1 cellular context compared by ENCODE assay signal in genomic region chr19:45584332-45585157, GRCh38.
A peak's percentile ranks its signal among the peaks of the same experiment; 100 is the strongest.
TF ChIP-seq lines count a peak whose summit lies in the region.

Gene OPA3 (minus strand): TSS chr19:45584802. CDS start chr19:45584764, 38 bp downstream.

TF ChIP-seq in K562, 482 proteins besides CTCF, POLR2A, EP300 and RAD21 (continued from another document and continues in another):
- TF ChIP-seq, protein P1, sequence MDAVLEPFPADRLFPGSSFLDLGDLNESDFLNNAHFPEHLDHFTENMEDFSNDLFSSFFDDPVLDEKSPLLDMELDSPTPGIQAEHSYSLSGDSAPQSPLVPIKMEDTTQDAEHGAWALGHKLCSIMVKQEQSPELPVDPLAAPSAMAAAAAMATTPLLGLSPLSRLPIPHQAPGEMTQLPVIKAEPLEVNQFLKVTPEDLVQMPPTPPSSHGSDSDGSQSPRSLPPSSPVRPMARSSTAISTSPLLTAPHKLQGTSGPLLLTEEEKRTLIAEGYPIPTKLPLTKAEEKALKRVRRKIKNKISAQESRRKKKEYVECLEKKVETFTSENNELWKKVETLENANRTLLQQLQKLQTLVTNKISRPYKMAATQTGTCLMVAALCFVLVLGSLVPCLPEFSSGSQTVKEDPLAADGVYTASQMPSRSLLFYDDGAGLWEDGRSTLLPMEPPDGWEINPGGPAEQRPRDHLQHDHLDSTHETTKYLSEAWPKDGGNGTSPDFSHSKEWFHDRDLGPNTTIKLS (IDR thresholded peaks at IDR 0.05; ENCODE audit: borderline replicate concordance, low read depth), result peak; percentile 62; the same call in 1 of the 2 replicates
- TF ChIP-seq ATF1 (CRISPR knock-in tag; IDR thresholded peaks at IDR 0.05), result peak; percentile 87
- TF ChIP-seq ATF1 (tag; IDR thresholded peaks at IDR 0.05), result peak; percentile 100
- TF ChIP-seq ZNF24 (IDR thresholded peaks at IDR 0.05), result no peak
- no peak for TF ChIP-seq PHTF2 (CRISPR knock-in tag; IDR thresholded peaks at IDR 0.05)
- TF ChIP-seq GATAD2A (IDR thresholded peaks at IDR 0.05), result no peak
- TF ChIP-seq TBP (optimal IDR thresholded peaks at IDR 0.05; ENCODE audit: low read depth, low read length), result peak; percentile 84
- peak in 1 of 2 experiments; percentile 73; a peak in 1 of 4 replicates for TF ChIP-seq ZNF639 (CRISPR knock-in tag; conservative IDR thresholded peaks at IDR 0.05 in 1 of 2, IDR thresholded peaks at IDR 0.05 in 1 of 2)
- TF ChIP-seq MXI1 (IDR thresholded peaks at IDR 0.05; ENCODE audit: low read depth, low read length), result no peak; the same call in 1 of the 2 replicates
- no peak for TF ChIP-seq ZNF3 (CRISPR knock-in tag; IDR thresholded peaks at IDR 0.05)
- no peak for TF ChIP-seq ZNF780A (CRISPR knock-in tag; IDR thresholded peaks at IDR 0.05)
- no peak for TF ChIP-seq SRSF1 (IDR thresholded peaks at IDR 0.05; ENCODE audit: low read depth, low read length)
- TF ChIP-seq FOXP1 (CRISPR knock-in tag; IDR thresholded peaks at IDR 0.05), result no peak
- peak; percentile 50 for TF ChIP-seq PHF20 (IDR thresholded peaks at IDR 0.05; ENCODE audit: partially characterized antibody)
- no peak for TF ChIP-seq FUS (optimal IDR thresholded peaks at IDR 0.05; ENCODE audit: low read depth, low read length)
- peak; percentile 88 for TF ChIP-seq SP2 (IDR thresholded peaks at IDR 0.05; ENCODE audit: extremely low read depth, low read depth, low read length, poor library complexity, severe bottlenecking)
- TF ChIP-seq, protein P2, sequence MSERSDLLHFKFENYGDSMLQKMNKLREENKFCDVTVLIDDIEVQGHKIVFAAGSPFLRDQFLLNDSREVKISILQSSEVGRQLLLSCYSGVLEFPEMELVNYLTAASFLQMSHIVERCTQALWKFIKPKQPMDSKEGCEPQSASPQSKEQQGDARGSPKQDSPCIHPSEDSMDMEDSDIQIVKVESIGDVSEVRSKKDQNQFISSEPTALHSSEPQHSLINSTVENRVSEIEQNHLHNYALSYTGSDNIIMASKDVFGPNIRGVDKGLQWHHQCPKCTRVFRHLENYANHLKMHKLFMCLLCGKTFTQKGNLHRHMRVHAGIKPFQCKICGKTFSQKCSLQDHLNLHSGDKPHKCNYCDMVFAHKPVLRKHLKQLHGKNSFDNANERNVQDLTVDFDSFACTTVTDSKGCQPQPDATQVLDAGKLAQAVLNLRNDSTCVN (CRISPR knock-in tag; IDR thresholded peaks at IDR 0.05), result no peak; the same call in 1 of the 2 replicates
- no peak for TF ChIP-seq HIVEP1 (CRISPR knock-in tag; IDR thresholded peaks at IDR 0.05)
- TF ChIP-seq HDAC2 (IDR thresholded peaks at IDR 0.05), result no peak; the same call in 1 of the 2 replicates
- TF ChIP-seq MTA3 (IDR thresholded peaks at IDR 0.05; ENCODE audit: borderline replicate concordance), result peak; percentile 98
- TF ChIP-seq ZNF121 (CRISPR knock-in tag; conservative IDR thresholded peaks at IDR 0.05), result no peak
- no peak for TF ChIP-seq ZNF408 (CRISPR knock-in tag; IDR thresholded peaks at IDR 0.05; ENCODE audit: low read depth)
- no peak for TF ChIP-seq ZMIZ1 (IDR thresholded peaks at IDR 0.05; ENCODE audit: low read depth in 2 of 2, low read length in 2 of 2)
- TF ChIP-seq RBM34 (IDR thresholded peaks at IDR 0.05; ENCODE audit: borderline replicate concordance, insufficient read depth, low read length), result no peak
- TF ChIP-seq ZKSCAN3 (CRISPR knock-in tag; IDR thresholded peaks at IDR 0.05), result no peak
- TF ChIP-seq TAL1 (IDR thresholded peaks at IDR 0.05), result no peak
- TF ChIP-seq, protein P3, sequence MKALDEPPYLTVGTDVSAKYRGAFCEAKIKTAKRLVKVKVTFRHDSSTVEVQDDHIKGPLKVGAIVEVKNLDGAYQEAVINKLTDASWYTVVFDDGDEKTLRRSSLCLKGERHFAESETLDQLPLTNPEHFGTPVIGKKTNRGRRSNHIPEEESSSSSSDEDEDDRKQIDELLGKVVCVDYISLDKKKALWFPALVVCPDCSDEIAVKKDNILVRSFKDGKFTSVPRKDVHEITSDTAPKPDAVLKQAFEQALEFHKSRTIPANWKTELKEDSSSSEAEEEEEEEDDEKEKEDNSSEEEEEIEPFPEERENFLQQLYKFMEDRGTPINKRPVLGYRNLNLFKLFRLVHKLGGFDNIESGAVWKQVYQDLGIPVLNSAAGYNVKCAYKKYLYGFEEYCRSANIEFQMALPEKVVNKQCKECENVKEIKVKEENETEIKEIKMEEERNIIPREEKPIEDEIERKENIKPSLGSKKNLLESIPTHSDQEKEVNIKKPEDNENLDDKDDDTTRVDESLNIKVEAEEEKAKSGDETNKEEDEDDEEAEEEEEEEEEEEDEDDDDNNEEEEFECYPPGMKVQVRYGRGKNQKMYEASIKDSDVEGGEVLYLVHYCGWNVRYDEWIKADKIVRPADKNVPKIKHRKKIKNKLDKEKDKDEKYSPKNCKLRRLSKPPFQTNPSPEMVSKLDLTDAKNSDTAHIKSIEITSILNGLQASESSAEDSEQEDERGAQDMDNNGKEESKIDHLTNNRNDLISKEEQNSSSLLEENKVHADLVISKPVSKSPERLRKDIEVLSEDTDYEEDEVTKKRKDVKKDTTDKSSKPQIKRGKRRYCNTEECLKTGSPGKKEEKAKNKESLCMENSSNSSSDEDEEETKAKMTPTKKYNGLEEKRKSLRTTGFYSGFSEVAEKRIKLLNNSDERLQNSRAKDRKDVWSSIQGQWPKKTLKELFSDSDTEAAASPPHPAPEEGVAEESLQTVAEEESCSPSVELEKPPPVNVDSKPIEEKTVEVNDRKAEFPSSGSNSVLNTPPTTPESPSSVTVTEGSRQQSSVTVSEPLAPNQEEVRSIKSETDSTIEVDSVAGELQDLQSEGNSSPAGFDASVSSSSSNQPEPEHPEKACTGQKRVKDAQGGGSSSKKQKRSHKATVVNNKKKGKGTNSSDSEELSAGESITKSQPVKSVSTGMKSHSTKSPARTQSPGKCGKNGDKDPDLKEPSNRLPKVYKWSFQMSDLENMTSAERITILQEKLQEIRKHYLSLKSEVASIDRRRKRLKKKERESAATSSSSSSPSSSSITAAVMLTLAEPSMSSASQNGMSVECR (CRISPR knock-in tag; IDR thresholded peaks at IDR 0.05), result 0 out of 2 replicates have a peak, but pooled peaks have one; percentile 62
- no peak for TF ChIP-seq ZNF785 (CRISPR knock-in tag; IDR thresholded peaks at IDR 0.05)
- TF ChIP-seq ZZZ3 (IDR thresholded peaks at IDR 0.05), result no peak
- TF ChIP-seq, protein P4, sequence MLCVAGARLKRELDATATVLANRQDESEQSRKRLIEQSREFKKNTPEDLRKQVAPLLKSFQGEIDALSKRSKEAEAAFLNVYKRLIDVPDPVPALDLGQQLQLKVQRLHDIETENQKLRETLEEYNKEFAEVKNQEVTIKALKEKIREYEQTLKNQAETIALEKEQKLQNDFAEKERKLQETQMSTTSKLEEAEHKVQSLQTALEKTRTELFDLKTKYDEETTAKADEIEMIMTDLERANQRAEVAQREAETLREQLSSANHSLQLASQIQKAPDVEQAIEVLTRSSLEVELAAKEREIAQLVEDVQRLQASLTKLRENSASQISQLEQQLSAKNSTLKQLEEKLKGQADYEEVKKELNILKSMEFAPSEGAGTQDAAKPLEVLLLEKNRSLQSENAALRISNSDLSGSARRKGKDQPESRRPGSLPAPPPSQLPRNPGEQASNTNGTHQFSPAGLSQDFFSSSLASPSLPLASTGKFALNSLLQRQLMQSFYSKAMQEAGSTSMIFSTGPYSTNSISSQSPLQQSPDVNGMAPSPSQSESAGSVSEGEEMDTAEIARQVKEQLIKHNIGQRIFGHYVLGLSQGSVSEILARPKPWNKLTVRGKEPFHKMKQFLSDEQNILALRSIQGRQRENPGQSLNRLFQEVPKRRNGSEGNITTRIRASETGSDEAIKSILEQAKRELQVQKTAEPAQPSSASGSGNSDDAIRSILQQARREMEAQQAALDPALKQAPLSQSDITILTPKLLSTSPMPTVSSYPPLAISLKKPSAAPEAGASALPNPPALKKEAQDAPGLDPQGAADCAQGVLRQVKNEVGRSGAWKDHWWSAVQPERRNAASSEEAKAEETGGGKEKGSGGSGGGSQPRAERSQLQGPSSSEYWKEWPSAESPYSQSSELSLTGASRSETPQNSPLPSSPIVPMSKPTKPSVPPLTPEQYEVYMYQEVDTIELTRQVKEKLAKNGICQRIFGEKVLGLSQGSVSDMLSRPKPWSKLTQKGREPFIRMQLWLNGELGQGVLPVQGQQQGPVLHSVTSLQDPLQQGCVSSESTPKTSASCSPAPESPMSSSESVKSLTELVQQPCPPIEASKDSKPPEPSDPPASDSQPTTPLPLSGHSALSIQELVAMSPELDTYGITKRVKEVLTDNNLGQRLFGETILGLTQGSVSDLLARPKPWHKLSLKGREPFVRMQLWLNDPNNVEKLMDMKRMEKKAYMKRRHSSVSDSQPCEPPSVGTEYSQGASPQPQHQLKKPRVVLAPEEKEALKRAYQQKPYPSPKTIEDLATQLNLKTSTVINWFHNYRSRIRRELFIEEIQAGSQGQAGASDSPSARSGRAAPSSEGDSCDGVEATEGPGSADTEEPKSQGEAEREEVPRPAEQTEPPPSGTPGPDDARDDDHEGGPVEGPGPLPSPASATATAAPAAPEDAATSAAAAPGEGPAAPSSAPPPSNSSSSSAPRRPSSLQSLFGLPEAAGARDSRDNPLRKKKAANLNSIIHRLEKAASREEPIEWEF (CRISPR knock-in tag; IDR thresholded peaks at IDR 0.05), result no peak
- no peak for TF ChIP-seq CSDE1 (IDR thresholded peaks at IDR 0.05)
- no peak for TF ChIP-seq ZNF444 (CRISPR knock-in tag; IDR thresholded peaks at IDR 0.05)
- TF ChIP-seq, protein P5, sequence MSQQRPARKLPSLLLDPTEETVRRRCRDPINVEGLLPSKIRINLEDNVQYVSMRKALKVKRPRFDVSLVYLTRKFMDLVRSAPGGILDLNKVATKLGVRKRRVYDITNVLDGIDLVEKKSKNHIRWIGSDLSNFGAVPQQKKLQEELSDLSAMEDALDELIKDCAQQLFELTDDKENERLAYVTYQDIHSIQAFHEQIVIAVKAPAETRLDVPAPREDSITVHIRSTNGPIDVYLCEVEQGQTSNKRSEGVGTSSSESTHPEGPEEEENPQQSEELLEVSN (IDR thresholded peaks at IDR 0.05; ENCODE audit: borderline replicate concordance in 1 of 2, extremely low read depth in 1 of 2, insufficient read depth in 1 of 2, insufficient read length in 1 of 2, low read depth in 1 of 2, low read length in 1 of 2, poor library complexity in 1 of 2, severe bottlenecking in 1 of 2), result peak; percentile 73 to 88
- no peak for TF ChIP-seq ZNF512 (tag; IDR thresholded peaks at IDR 0.05)
- no peak for TF ChIP-seq ZNF398 (CRISPR knock-in tag; IDR thresholded peaks at IDR 0.05)
